In genomic region chr10:114962441-114962840, GRCh38 we compare ENCODE assay signal across 21 cellular contexts. TPM values are rescaled to one million over a fixed set of nuclear protein-coding genes. Genes with fewer than 3 reads are reported as not detected.
A peak's percentile ranks its signal among the peaks of the same experiment; 100 is the strongest.
DNase-seq lines count a peak whose midpoint lies in the region; ATAC-seq and TF ChIP-seq lines count a peak whose summit lies in the region.
"Had no signal": no experiment of that assay in that cellular context is flagged by ENCODE, and none has a peak within 500 bp of the region (broad histone marks: within the 10 kb centered on the region; RNA-seq: fewer than 3 reads in every experiment).

No MANE protein-coding gene starts in this region.

- no peak overlapping the region for H4K8ac ChIP-seq in H9 (replicated peaks; ENCODE audit: insufficient read length, low read depth, low read length)

- H3K27me3 ChIP-seq in psoas muscle (ENCODE audit: insufficient read depth in 3 of 3, low read length in 2 of 3): no peaks in the 10 kb centered on the region
- H3K27me3 ChIP-seq in H9 (ENCODE audit: insufficient read depth, low read length): no peaks in the 10 kb centered on the region
- H3K27me3 ChIP-seq: BE2C had no signal

- peaks cover 11 to 26% (median 20%) of the 10 kb centered on the region in 3 experiments; a peak in 6 of 7 replicates for H3K36me3 Mint-ChIP-seq in H9 (ENCODE audit: insufficient read depth in 1 of 3, low read depth in 3 of 3)

- ATAC-seq in psoas muscle (peak; percentile 57 to 87 (median 71)), HG02970 (IDR thresholded peaks at IDR 0.05; ENCODE audit: low FRiP score, unreplicated experiment) (no peak), GM21390 (IDR thresholded peaks at IDR 0.05; ENCODE audit: unreplicated experiment) (no peak)
- ATAC-seq: GM12878 had no signal

- no peak overlapping the region for H3K4me2 ChIP-seq in H9 (ENCODE audit: insufficient read depth, insufficient read length, low read length)
- H3K4me2 ChIP-seq: SK-N-SH had no signal

- no peaks in the 10 kb centered on the region for H3K23me2 ChIP-seq in H9 (ENCODE audit: insufficient read length, low read depth, low read length, poor library complexity, severe bottlenecking)

- H3K4me1 ChIP-seq in psoas muscle (peaks cover 5% of the 10 kb centered on the region), H9 (ENCODE audit: insufficient read depth, low read length) (no peaks in the 10 kb centered on the region)
- H3K4me1 ChIP-seq: BE2C had no signal

- H4K91ac ChIP-seq in H9 (ENCODE audit: insufficient read length, low read depth, low read length): no peak overlapping the region

- peaks cover 0 to 4% of the 10 kb centered on the region in 2 experiments; a peak in 1 of 4 replicates for H3K4me1 Mint-ChIP-seq in H9

- no peaks in the 10 kb centered on the region for H4K20me1 ChIP-seq in H9 (ENCODE audit: control insufficient read depth, insufficient read depth, insufficient read length)

- no peak overlapping the region for H3K4me3 ChIP-seq in psoas muscle
- H3K4me3 ChIP-seq: GM12878 had no signal

- H3K27ac Mint-ChIP-seq in H9: no peak overlapping the region

- no peaks in the 10 kb centered on the region for H3K9me3 ChIP-seq in psoas muscle
- H3K9me3 ChIP-seq in H9 (ENCODE audit: control insufficient read depth, low read depth, low read length): no peaks in the 10 kb centered on the region
- H3K9me3 ChIP-seq: BE2C, SK-N-SH had no signal

- no peak overlapping the region for H3K23ac ChIP-seq in H9 (ENCODE audit: insufficient read length, low read depth, low read length)

- H3K79me2 ChIP-seq in H9 (ENCODE audit: insufficient read depth, low read length): peaks cover 3% of the 10 kb centered on the region

- H3K4me3 Mint-ChIP-seq in H9: no peak overlapping the region

- no peak overlapping the region for H2BK15ac ChIP-seq in H9 (ENCODE audit: low read depth, low read length)

- no peak for TF ChIP-seq CTCF in psoas muscle (IDR thresholded peaks at IDR 0.05)
- no peak for TF ChIP-seq CTCF in H9 (conservative IDR thresholded peaks at IDR 0.05)

- H2BK120ac ChIP-seq in H9 (ENCODE audit: low read depth, low read length, poor library complexity, severe bottlenecking): no peak overlapping the region

- no peak overlapping the region for H3K18ac ChIP-seq in H9 (ENCODE audit: insufficient read length, low read depth, low read length)

- peaks cover 0 to 18% of the 10 kb centered on the region in 2 donors for H3K36me3 ChIP-seq in psoas muscle (ENCODE audit: insufficient read depth in 1 of 2, low read depth in 1 of 2)

- H3K4ac ChIP-seq in H9 (ENCODE audit: low read depth, low read length): no peak overlapping the region

- no peak overlapping the region for H3K14ac ChIP-seq in H9 (ENCODE audit: insufficient read depth, low read length)

- no peak overlapping the region for H2AFZ ChIP-seq in H9 (ENCODE audit: low read length)

- peak; percentile 2 for DNase-seq in NCI-H748 (lab: John Stamatoyannopoulos, UW; ENCODE audit: unreplicated experiment)
- DNase-seq in NCI-H748 treated with DMSO at 0.1 percent for 48 hours (lab: John Stamatoyannopoulos, UW): no peak
- DNase-seq in HT-29 (ENCODE audit: low spot score): peak; percentile 31
- DNase-seq in epithelial cell of prostate (ENCODE audit: low read depth, low spot score): no peak
- DNase-seq in psoas muscle: no peak
- no peak for DNase-seq in H9
- DNase-seq: BE2C; CD4-positive, CD25-positive, alpha-beta regulatory T cell; DMS153; EL; Karpas-422; NCI-H1417 treated with DMSO at 0.1 percent for 48 hours; NCI-H2029; NCI-H446; NCI-H82; OCI-M1; SHP77 treated with DMSO at 0.1 percent for 48 hours; SK-N-SH had no signal

- H3K9ac ChIP-seq in H9 (ENCODE audit: extremely low read depth, insufficient read length, low read length): no peak overlapping the region
- H3K9ac ChIP-seq: SK-N-SH had no signal

- no peak overlapping the region for H2BK20ac ChIP-seq in H9 (ENCODE audit: low read depth, low read length, poor library complexity, severe bottlenecking)

- no peak overlapping the region for H2BK5ac ChIP-seq in H9 (ENCODE audit: insufficient read length, low read length)

- H3K27ac ChIP-seq in epithelial cell of prostate (peak overlapping the region; percentile 12), psoas muscle (peak overlapping the region; percentile 1), H9 (ENCODE audit: insufficient read length, low read depth, low read length) (no peak overlapping the region)

- no peak overlapping the region for H3K56ac ChIP-seq in H9 (ENCODE audit: insufficient read length, low read depth, low read length)

- H3T11ph ChIP-seq in H9 (ENCODE audit: low read length): no peak overlapping the region

- no peak overlapping the region for H2AK5ac ChIP-seq in H9 (ENCODE audit: insufficient read length, low read length)

- intact Hi-C loops in psoas muscle (cut with DNase I): no loop called here

- no peaks in the 10 kb centered on the region for H3K79me1 ChIP-seq in H9 (ENCODE audit: insufficient read depth, low read depth, low read length, poor library complexity, severe bottlenecking)

- H2BK12ac ChIP-seq in H9 (ENCODE audit: insufficient read length, low read depth, low read length): no peak overlapping the region

- H3K9me3 Mint-ChIP-seq in H9: no peaks in the 10 kb centered on the region; a peak in 1 of 5 replicates

- H4K5ac ChIP-seq in H9 (ENCODE audit: insufficient read length, low read depth, low read length): no peak overlapping the region

- H3K27me3 Mint-ChIP-seq in H9 (ENCODE audit: low read depth): no peaks in the 10 kb centered on the region
- H3K27me3 Mint-ChIP-seq: CD4-positive, CD25-positive, alpha-beta regulatory T cell had no signal

- 53 to 64% (median 59%) methylated on average over 2 of the region's 2 CpGs for WGBS in psoas muscle, 3 donors
- WGBS in H9 (ENCODE audit: extremely low coverage, insufficient read length, low lambda C conversion rate): no CpG with 5 or more reads among the region's 2 CpGs

RNA-seq across cellular contexts. Expression of gene TRUB1, which starts 24.4 kb away (rescaled TPM):
- total RNA-seq in HT-29 (2014; rRNA removed; shearing (Covaris generic)): 16.8 and 23.5 TPM in 2 replicates
- 1 to 10 TPM; 5.4 to 8.8 (median 8.5) TPM for total RNA-seq in psoas muscle
- polyA plus RNA-seq in psoas muscle: 1 to 10 TPM; 3.3 to 8.9 (median 4.3) TPM
- 19.5 and 20.6 TPM in 2 replicates for total RNA-seq in H9 (2021)

Comparison
In these comparisons a context has a peak if more than half of its experiments do, and no peak if none do; other contexts are left out.
1. DNase-seq: peak in NCI-H748 (single experiment) and HT-29 (single experiment); none in NCI-H748 treated with DMSO at 0.1 percent for 48 hours (single experiment), epithelial cell of prostate (single experiment), psoas muscle (0 of 2) and H9 (single experiment).
2. ATAC-seq: peak in psoas muscle (4 of 4); none in HG02970 (single experiment) and GM21390 (single experiment).